In genomic region chr11:110230377-110230776, GRCh38 we compare ENCODE assay signal across 16 cellular contexts.
A peak's percentile ranks its signal among the peaks of the same experiment; 100 is the strongest.
DNase-seq lines count a peak whose midpoint lies in the region; ATAC-seq, FAIRE-seq and TF ChIP-seq lines count a peak whose summit lies in the region.
"Had no signal": no experiment of that assay in that cellular context is flagged by ENCODE, and none has a peak within 500 bp of the region (broad histone marks: within the 10 kb centered on the region; RNA-seq: fewer than 3 reads in every experiment).

No MANE protein-coding gene starts in this region.

- H3K27ac Mint-ChIP-seq in activated CD8-positive, alpha-beta T cell treated with anti-CD3 and anti-CD28 coated beads, Interleukin-2, amount 10 ng/mL, durations not matched to agents 7 days and 5 days: peak overlapping the region; percentile 27
- H3K27ac Mint-ChIP-seq in activated CD8-positive, alpha-beta T cell treated with anti-CD3 and anti-CD28 coated beads for 36 hours: no peak overlapping the region
- H3K27ac Mint-ChIP-seq: HFFc6 had no signal

- H3K9me3 ChIP-seq in liver (ENCODE audit: control insufficient read depth in 4 of 4, low read length in 3 of 4) (no peaks in the 10 kb centered on the region), upper lobe of right lung (no peaks in the 10 kb centered on the region)
- H3K9me3 ChIP-seq: Caco-2, HAP-1 had no signal

- H3K27me3 Mint-ChIP-seq in activated CD8-positive, alpha-beta T cell treated with anti-CD3 and anti-CD28 coated beads, Interleukin-2, amount 10 ng/mL, durations not matched to agents 7 days and 5 days (ENCODE audit: low read depth): no peaks in the 10 kb centered on the region
- no peaks in the 10 kb centered on the region for H3K27me3 Mint-ChIP-seq in activated CD8-positive, alpha-beta T cell treated with anti-CD3 and anti-CD28 coated beads for 36 hours
- H3K27me3 Mint-ChIP-seq: CD8-positive, alpha-beta memory T cell had no signal

- DNase-seq in activated CD8-positive, alpha-beta T cell treated with anti-CD3 and anti-CD28 coated beads, Interleukin-2, amount 10 ng/mL, durations not matched to agents 7 days and 5 days: no peak
- DNase-seq in activated CD8-positive, alpha-beta T cell treated with anti-CD3 and anti-CD28 coated beads for 36 hours: no peak
- peak; percentile 33 for DNase-seq in choroid plexus epithelial cell (ENCODE audit: low read depth)
- DNase-seq in upper lobe of right lung: no peak
- DNase-seq in GM03348 (ENCODE audit: low spot score): no peak
- no peak for DNase-seq in omental fat pad (ENCODE audit: low spot score)
- DNase-seq in GM19239 (ENCODE audit: insufficient read length, low spot score): no peak
- DNase-seq: CD8-positive, alpha-beta memory T cell; GOT3; HFFc6 had no signal

- peaks cover 0 to 4% (median 1%) of the 10 kb centered on the region in 4 donors for H3K4me1 ChIP-seq in liver (ENCODE audit: control insufficient read depth in 4 of 4, insufficient read depth in 4 of 4, low read length in 3 of 4)
- no peaks in the 10 kb centered on the region for H3K4me1 ChIP-seq in upper lobe of right lung
- H3K4me1 ChIP-seq: Caco-2, HAP-1 had no signal

- POLR2A ChIA-PET in activated CD8-positive, alpha-beta T cell treated with anti-CD3 and anti-CD28 coated beads, Interleukin-2, amount 10 ng/mL, durations not matched to agents 7 days and 5 days (lab: Charles Lee): no interaction called here
- POLR2A ChIA-PET in activated CD8-positive, alpha-beta T cell treated with anti-CD3 and anti-CD28 coated beads for 36 hours (lab: Charles Lee): interaction anchor here (1.0 kb wide), 1 partner anchor 12 kb away, joined by 3 read pairs; no protein-coding TSS in a partner anchor

- no peak for FAIRE-seq in GM19239 (lab: Jason Lieb, UNC)
- FAIRE-seq: HTR-8/SVneo, K562 had no signal

- 71% methylated on average over 3 of the region's 3 CpGs for WGBS in liver

- TF ChIP-seq CTCF in activated CD8-positive, alpha-beta T cell treated with anti-CD3 and anti-CD28 coated beads for 36 hours (IDR thresholded peaks at IDR 0.05): no peak
- no peak for TF ChIP-seq CTCF in choroid plexus epithelial cell (conservative IDR thresholded peaks at IDR 0.05; ENCODE audit: low read depth, low read length)
- no peak for TF ChIP-seq CTCF in liver (IDR thresholded peaks at IDR 0.05; ENCODE audit: low read depth, low read length, missing input control)
- TF ChIP-seq CTCF in upper lobe of right lung (IDR thresholded peaks at IDR 0.05): no peak
- no peak for TF ChIP-seq CTCF in omental fat pad (IDR thresholded peaks at IDR 0.05)

- H3K9me3 Mint-ChIP-seq in activated CD8-positive, alpha-beta T cell treated with anti-CD3 and anti-CD28 coated beads, Interleukin-2, amount 10 ng/mL, durations not matched to agents 7 days and 5 days (ENCODE audit: insufficient read depth): no peaks in the 10 kb centered on the region
- H3K9me3 Mint-ChIP-seq in activated CD8-positive, alpha-beta T cell treated with anti-CD3 and anti-CD28 coated beads for 36 hours: no peaks in the 10 kb centered on the region
- H3K9me3 Mint-ChIP-seq: CD8-positive, alpha-beta memory T cell; HFFc6 had no signal

- no peak overlapping the region for H3K4me3 Mint-ChIP-seq in activated CD8-positive, alpha-beta T cell treated with anti-CD3 and anti-CD28 coated beads, Interleukin-2, amount 10 ng/mL, durations not matched to agents 7 days and 5 days
- H3K4me3 Mint-ChIP-seq in activated CD8-positive, alpha-beta T cell treated with anti-CD3 and anti-CD28 coated beads for 36 hours: no peak overlapping the region
- H3K4me3 Mint-ChIP-seq: CD8-positive, alpha-beta memory T cell; HFFc6 had no signal

- H3K4me3 ChIP-seq in choroid plexus epithelial cell (ENCODE audit: low read depth, low read length) (no peak overlapping the region), liver (ENCODE audit: low read depth in 1 of 3, low read length in 3 of 3) (no peak overlapping the region), upper lobe of right lung (no peak overlapping the region)
- H3K4me3 ChIP-seq: HAP-1, K562 had no signal

- H3K36me3 Mint-ChIP-seq in activated CD8-positive, alpha-beta T cell treated with anti-CD3 and anti-CD28 coated beads, Interleukin-2, amount 10 ng/mL, durations not matched to agents 7 days and 5 days (ENCODE audit: low read depth): peaks cover 46% of the 10 kb centered on the region
- H3K36me3 Mint-ChIP-seq in activated CD8-positive, alpha-beta T cell treated with anti-CD3 and anti-CD28 coated beads for 36 hours (ENCODE audit: low read depth): peaks cover 30% of the 10 kb centered on the region

- H3K27ac ChIP-seq in liver (ENCODE audit: low read depth in 1 of 2, low read length in 2 of 2) (no peak overlapping the region), upper lobe of right lung (no peak overlapping the region)
- H3K27ac ChIP-seq: 22Rv1 had no signal

- peaks cover 3% of the 10 kb centered on the region for H3K4me1 Mint-ChIP-seq in activated CD8-positive, alpha-beta T cell treated with anti-CD3 and anti-CD28 coated beads, Interleukin-2, amount 10 ng/mL, durations not matched to agents 7 days and 5 days (ENCODE audit: low read depth)
- no peaks in the 10 kb centered on the region for H3K4me1 Mint-ChIP-seq in activated CD8-positive, alpha-beta T cell treated with anti-CD3 and anti-CD28 coated beads for 36 hours (ENCODE audit: low read depth)
- H3K4me1 Mint-ChIP-seq: CD8-positive, alpha-beta memory T cell had no signal

- TF ChIP-seq RAD21 in liver (IDR thresholded peaks at IDR 0.05): peak in 1 of 2 donors; percentile 29

- no peak for ATAC-seq in activated CD8-positive, alpha-beta T cell treated with anti-CD3 and anti-CD28 coated beads, Interleukin-2, amount 10 ng/mL, durations not matched to agents 7 days and 5 days
- ATAC-seq in activated CD8-positive, alpha-beta T cell treated with anti-CD3 and anti-CD28 coated beads for 36 hours: no peak
- ATAC-seq in upper lobe of right lung (peak; percentile 74), omental fat pad (ENCODE audit: low FRiP score) (no peak)
- ATAC-seq: K562 had no signal

- intact Hi-C loops in activated CD8-positive, alpha-beta T cell treated with anti-CD3 and anti-CD28 coated beads for 36 hours (cut with micrococcal nuclease): no loop called here
- intact Hi-C loops in upper lobe of right lung (cut with DNase I): no loop called here

- no peak overlapping the region for H3K9ac ChIP-seq in liver (ENCODE audit: low read depth in 1 of 2, low read length in 2 of 2)

- H3K36me3 ChIP-seq in liver (ENCODE audit: control insufficient read depth in 4 of 4, insufficient read depth in 3 of 4, low read depth in 1 of 4, low read length in 3 of 4): peaks cover 9 to 38% (median 28%) of the 10 kb centered on the region in 4 donors
- H3K36me3 ChIP-seq in upper lobe of right lung: peaks cover 79% of the 10 kb centered on the region

- H3K27me3 ChIP-seq in liver (ENCODE audit: control insufficient read depth in 4 of 4, insufficient read depth in 4 of 4, low read length in 3 of 4): no peaks in the 10 kb centered on the region
- H3K27me3 ChIP-seq in upper lobe of right lung: no peaks in the 10 kb centered on the region

- CTCF ChIA-PET in activated CD8-positive, alpha-beta T cell treated with anti-CD3 and anti-CD28 coated beads, Interleukin-2, amount 10 ng/mL, durations not matched to agents 7 days and 5 days (lab: Charles Lee): no interaction called here
- CTCF ChIA-PET in activated CD8-positive, alpha-beta T cell treated with anti-CD3 and anti-CD28 coated beads for 36 hours (lab: Charles Lee): interaction anchor here (0.9 to 1.6 kb wide), 2 partner anchors 29 to 99 kb away, joined by 4 read pairs; no protein-coding TSS in a partner anchor

TF ChIP-seq in liver, 16 proteins besides CTCF, POLR2A, EP300 and RAD21 (continues in another document):
- TF ChIP-seq RXRA (IDR thresholded peaks at IDR 0.05): peak; percentile 22 to 32
- TF ChIP-seq HNF4G (IDR thresholded peaks at IDR 0.05): no peak
- TF ChIP-seq SP1 (IDR thresholded peaks at IDR 0.05): no peak
- TF ChIP-seq EGR1 (IDR thresholded peaks at IDR 0.05; ENCODE audit: low read depth in 2 of 2): no peak
- TF ChIP-seq JUND (IDR thresholded peaks at IDR 0.05): peak in 1 of 2 donors; percentile 11
- TF ChIP-seq MAX (IDR thresholded peaks at IDR 0.05): no peak
- TF ChIP-seq ZBTB33 (IDR thresholded peaks at IDR 0.05): no peak
- no peak for TF ChIP-seq YY1 (IDR thresholded peaks at IDR 0.05)
- TF ChIP-seq HNF4A (conservative IDR thresholded peaks at IDR 0.05): peak; percentile 67 to 75
- TF ChIP-seq NR2F2 (IDR thresholded peaks at IDR 0.05): no peak
- TF ChIP-seq FOXA1 (IDR thresholded peaks at IDR 0.05): no peak
- no peak for TF ChIP-seq TAF1 (conservative IDR thresholded peaks at IDR 0.05)
- TF ChIP-seq FOXA2 (IDR thresholded peaks at IDR 0.05): peak; percentile 19
- no peak for TF ChIP-seq GABPA (IDR thresholded peaks at IDR 0.05 in 1 of 2, conservative IDR thresholded peaks at IDR 0.05 in 1 of 2)
